25 cellular contexts compared by ENCODE assay signal in genomic region chr15:71567173-71567572, GRCh38.
"Had no signal": no experiment of that assay in that cellular context is flagged by ENCODE, and none has a peak within 500 bp of the region (broad histone marks: within the 10 kb centered on the region; RNA-seq: fewer than 3 reads in every experiment).

No MANE protein-coding gene starts in this region.

- H3K27me3 ChIP-seq: neural progenitor cell, stomach, testis, thyroid gland, transverse colon, upper lobe of right lung had no signal

- H3K9me3 Mint-ChIP-seq: nephron, neural progenitor cell had no signal

- H3K9me3 ChIP-seq: lower lobe of right lung, neutrophil, psoas muscle, stomach, testis, thyroid gland, transverse colon, upper lobe of right lung had no signal

- FAIRE-seq: urothelium cell line had no signal

- H3K4me1 ChIP-seq: neural progenitor cell, psoas muscle, testis, thyroid gland had no signal

- H3K4me3 Mint-ChIP-seq: naive thymus-derived CD8-positive, alpha-beta T cell; nephron; neural progenitor cell; stimulated activated naive B cell treated with anti-CD40 and anti-IgM and Interleukin-4, amounts not matched to agents 10 μg/mL and 1 μg/mL and 100 μg/mL, for 72 hours had no signal

- H3K36me3 ChIP-seq: lower lobe of right lung, neural progenitor cell, neutrophil, stomach, thyroid gland, transverse colon, upper lobe of right lung had no signal

- DNase-seq: hypothalamus; islet precursor cell; lower lobe of right lung; mammary epithelial cell; mesenchymal stem cell; naive thymus-derived CD8-positive, alpha-beta T cell; occipital lobe; psoas muscle; stimulated activated CD4-positive, alpha-beta T cell treated with anti-CD3 and anti-CD28 coated beads, Interleukin-12 subunit alpha, Interleukin-12 subunit beta, amount 100 ng/mL, for 4 hours; stimulated activated CD4-positive, alpha-beta T cell treated with anti-CD3 and anti-CD28 coated beads, Interleukin-15, amount 100 ng/mL, for 24 hours; stimulated activated CD4-positive, alpha-beta T cell treated with anti-CD3 and anti-CD28 coated beads, Interleukin-2, amount 100 ng/mL, for 24 hours; stimulated activated CD4-positive, alpha-beta T cell treated with anti-CD3 and anti-CD28 coated beads, Interleukin-4, amount 100 ng/mL, for 1 hour; stimulated activated naive B cell treated with anti-CD40 and anti-IgM and Interleukin-4, amounts not matched to agents 10 μg/mL and 1 μg/mL and 100 μg/mL, for 72 hours; stimulated activated naive CD8-positive, alpha-beta T cell treated with anti-CD3 and anti-CD28 coated beads, Interleukin-15, Interleukin-2, amounts not matched to agents 100 U/mL and 50 U/mL, for 24 hours; stomach; testis; thyroid gland; transverse colon; upper lobe of right lung had no signal

- H3K4me2 ChIP-seq: neural progenitor cell had no signal

- ATAC-seq: lower lobe of right lung; naive thymus-derived CD8-positive, alpha-beta T cell; psoas muscle; stimulated activated naive B cell treated with anti-CD40 and anti-IgM and Interleukin-4, amounts not matched to agents 10 μg/mL and 1 μg/mL and 100 μg/mL, for 72 hours; stimulated activated naive CD8-positive, alpha-beta T cell treated with anti-CD3 and anti-CD28 coated beads, Interleukin-15, Interleukin-2, amounts not matched to agents 100 U/mL and 50 U/mL, for 24 hours; upper lobe of right lung had no signal

- H3K36me3 Mint-ChIP-seq: naive thymus-derived CD8-positive, alpha-beta T cell; neural progenitor cell; stimulated activated naive B cell treated with anti-CD40 and anti-IgM and Interleukin-4, amounts not matched to agents 10 μg/mL and 1 μg/mL and 100 μg/mL, for 72 hours had no signal

- H3K4me1 Mint-ChIP-seq: naive thymus-derived CD8-positive, alpha-beta T cell; neural progenitor cell; stimulated activated naive B cell treated with anti-CD40 and anti-IgM and Interleukin-4, amounts not matched to agents 10 μg/mL and 1 μg/mL and 100 μg/mL, for 72 hours had no signal

- H3K4me3 ChIP-seq: lower lobe of right lung, neural progenitor cell, psoas muscle, skin epidermis, stomach, testis, thyroid gland, transverse colon, upper lobe of right lung had no signal

- H3K27ac ChIP-seq: lower lobe of right lung, neural progenitor cell, neutrophil, parathyroid adenoma, psoas muscle, skin epidermis, testis, thyroid gland, transverse colon, upper lobe of right lung had no signal

- H3K27ac Mint-ChIP-seq: naive thymus-derived CD8-positive, alpha-beta T cell; neural progenitor cell; stimulated activated naive B cell treated with anti-CD40 and anti-IgM and Interleukin-4, amounts not matched to agents 10 μg/mL and 1 μg/mL and 100 μg/mL, for 72 hours had no signal
